Comparison of ENCODE assay signal across 20 cellular contexts in the genomic region with DNA sequence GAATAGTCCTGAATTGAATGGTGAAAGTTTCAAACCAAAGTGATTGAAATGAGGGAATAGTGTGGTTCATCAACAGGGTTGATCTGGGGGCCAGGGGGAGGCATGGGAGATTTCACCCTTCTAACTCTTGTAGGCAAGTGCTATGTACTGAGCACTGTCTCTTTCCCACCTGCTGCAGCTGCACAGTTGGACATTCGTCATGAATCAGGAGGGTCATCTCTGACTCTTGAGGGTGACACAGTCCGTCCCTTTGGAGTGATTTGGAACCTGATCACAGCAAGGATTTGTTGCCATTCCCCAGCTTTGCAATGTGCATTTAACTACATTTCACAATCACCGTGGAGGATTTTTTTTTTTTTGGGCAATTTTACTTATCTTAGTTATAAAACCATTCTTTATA.
DNase-seq lines count a peak whose midpoint lies in the region; ATAC-seq and TF ChIP-seq lines count a peak whose summit lies in the region.
"Had no signal": no experiment of that assay in that cellular context is flagged by ENCODE, and none has a peak within 500 bp of the region (broad histone marks: within the 10 kb centered on the region; RNA-seq: fewer than 3 reads in every experiment).

No MANE protein-coding gene starts in this region.

- H3K9me3 ChIP-seq in cardiac muscle cell (ENCODE audit: low read depth) (no peaks in the 10 kb centered on the region), body of pancreas (no peaks in the 10 kb centered on the region)
- H3K9me3 ChIP-seq: A549, esophagus squamous epithelium, pancreas had no signal

- intact Hi-C loops in left ventricle myocardium superior (cut with micrococcal nuclease) (no loop called here), body of pancreas (cut with DNase I) (no loop called here)

- H3K4me3 ChIP-seq in cardiac muscle cell = no peak overlapping the region
- no peak overlapping the region for H3K4me3 ChIP-seq in body of pancreas
- H3K4me3 ChIP-seq: A549, esophagus squamous epithelium, pancreas, smooth muscle cell had no signal

- peak in 1 of 2 donors; percentile 30 for DNase-seq in cardiac muscle cell (ENCODE audit: low read depth in 1 of 2, low spot score in 1 of 2)
- DNase-seq in left ventricle myocardium superior = no peak
- DNase-seq in SHP77 treated with DMSO at 0.1 percent for 48 hours (lab: John Stamatoyannopoulos, UW) = peak; percentile 73
- DNase-seq in left lobe of liver (ENCODE audit: low spot score) = no peak
- DNase-seq in COLO829 (ENCODE audit: low spot score) = no peak
- no peak for DNase-seq in body of pancreas
- DNase-seq: caudate nucleus; DMS153; effector CD8-positive, alpha-beta T cell; esophagus squamous epithelium; glutamatergic neuron; naive B cell; NCI-H1694 treated with DMSO at 0.1 percent for 48 hours; NCI-H446 treated with DMSO at 0.1 percent for 48 hours; pancreas had no signal

- H3K4me1 ChIP-seq in cardiac muscle cell (ENCODE audit: low read depth) (peaks cover 44% of the 10 kb centered on the region), body of pancreas (no peaks in the 10 kb centered on the region)
- H3K4me1 ChIP-seq: pancreas had no signal

- H3K27ac ChIP-seq in cardiac muscle cell (peak overlapping the region; percentile 95), temporal lobe (ENCODE audit: low read depth, low read length) (peak overlapping the region; percentile 70), body of pancreas (peak overlapping the region in 1 of 4 donors; percentile 13)
- H3K27ac ChIP-seq: A549, C4-2B had no signal

- ATAC-seq in left ventricle myocardium superior (no peak), left lobe of liver (peak; percentile 34), GM21825 (IDR thresholded peaks at IDR 0.05; ENCODE audit: unreplicated experiment) (no peak), body of pancreas (no peak)
- ATAC-seq: A549 had no signal

- H3K27me3 ChIP-seq in cardiac muscle cell = no peaks in the 10 kb centered on the region
- no peaks in the 10 kb centered on the region for H3K27me3 ChIP-seq in body of pancreas
- H3K27me3 ChIP-seq: esophagus squamous epithelium, pancreas had no signal

- TF ChIP-seq CTCF in cardiac muscle cell (IDR thresholded peaks at IDR 0.05; ENCODE audit: low read depth, low read length) (no peak), body of pancreas (IDR thresholded peaks at IDR 0.05) (no peak)

- TF ChIP-seq POLR2A in body of pancreas (IDR thresholded peaks at IDR 0.05) = no peak

- WGBS in body of pancreas, 2 donors = 70 to 76% methylated on average over 3 of the region's 3 CpGs

- H3K36me3 ChIP-seq in cardiac muscle cell (no peaks in the 10 kb centered on the region), body of pancreas (replicated peaks in 1 of 2; ENCODE audit: insufficient read depth in 1 of 2, low read depth in 2 of 2) (no peaks in the 10 kb centered on the region)
